8 cellular contexts compared by ENCODE assay signal in genomic region chr1:3618904-3619671, GRCh38. TPM values are rescaled to one million over a fixed set of nuclear protein-coding genes. Genes with fewer than 3 reads are reported as not detected.
DNase-seq lines count a peak whose midpoint lies in the region; ATAC-seq, FAIRE-seq and TF ChIP-seq lines count a peak whose summit lies in the region.

No MANE protein-coding gene starts in this region.

- no peak overlapping the region for H3K27ac ChIP-seq in heart right ventricle

- CTCF ChIA-PET in T-cell (lab: Charles Lee), result interaction anchor here (0.9 to 2.2 kb wide), 8 partner anchors 22 to 167 kb away, joined by 3 to 9 read pairs (median 6); no protein-coding TSS in a partner anchor

- no peak overlapping the region for H3K4me3 ChIP-seq in heart right ventricle

- peaks cover 0 to 5% (median 0%) of the 10 kb centered on the region in 9 donors for H3K36me3 ChIP-seq in heart right ventricle

- no peaks in the 10 kb centered on the region for H3K9me3 Mint-ChIP-seq in T-cell
- no peaks in the 10 kb centered on the region for H3K9me3 Mint-ChIP-seq in activated naive CD8-positive, alpha-beta T cell treated with anti-CD3 and anti-CD28 coated beads, Interleukin-2, amount 50 U/mL, for 24 hours

- FAIRE-seq in GM12891 (lab: Jason Lieb, UNC), result peak; percentile 73

- peaks cover 8 to 33% (median 24%) of the 10 kb centered on the region in 9 donors for H3K4me1 ChIP-seq in heart right ventricle

- 21% methylated on average over 21 of the region's 21 CpGs for WGBS in heart right ventricle, 2 donors

- ATAC-seq in T-cell (replicated peaks in 1 of 4), result peak; percentile 85 to 90 (median 88)
- peak; percentile 69 for ATAC-seq in activated naive CD8-positive, alpha-beta T cell treated with anti-CD3 and anti-CD28 coated beads, Interleukin-2, amount 50 U/mL, for 24 hours
- ATAC-seq in heart right ventricle, result peak; percentile 48 to 83 (median 73)
- no peak for ATAC-seq in GM18505 (IDR thresholded peaks at IDR 0.05; ENCODE audit: unreplicated experiment)
- no peak for ATAC-seq in HG02852 (IDR thresholded peaks at IDR 0.05; ENCODE audit: unreplicated experiment)

- H3K36me3 Mint-ChIP-seq in T-cell, result no peaks in the 10 kb centered on the region
- H3K36me3 Mint-ChIP-seq in activated naive CD8-positive, alpha-beta T cell treated with anti-CD3 and anti-CD28 coated beads, Interleukin-2, amount 50 U/mL, for 24 hours (ENCODE audit: low read depth), result no peaks in the 10 kb centered on the region

- no peak for TF ChIP-seq POLR2A in GM12891 (IDR thresholded peaks at IDR 0.05; ENCODE audit: low read depth, low read length)
- TF ChIP-seq POLR2A in GM18505 (IDR thresholded peaks at IDR 0.05; ENCODE audit: borderline replicate concordance, extremely low read depth, insufficient read depth, insufficient read length), result no peak

- TF ChIP-seq CTCF in heart right ventricle (IDR thresholded peaks at IDR 0.05), result peak; percentile 84 to 92 (median 89)

- intact Hi-C loops in heart right ventricle (cut with DNase I), result loop anchor here in 9 of 10 donors (1.0 to 5.0 kb wide), 8 partner anchors 52 to 166 kb away; no protein-coding TSS in a partner anchor

- no peak overlapping the region for H3K27ac Mint-ChIP-seq in T-cell
- peak overlapping the region; percentile 75 for H3K27ac Mint-ChIP-seq in activated naive CD8-positive, alpha-beta T cell treated with anti-CD3 and anti-CD28 coated beads, Interleukin-2, amount 50 U/mL, for 24 hours

- peaks cover 0 to 2% of the 10 kb centered on the region in 2 donors for H3K27me3 Mint-ChIP-seq in T-cell
- H3K27me3 Mint-ChIP-seq in activated naive CD8-positive, alpha-beta T cell treated with anti-CD3 and anti-CD28 coated beads, Interleukin-2, amount 50 U/mL, for 24 hours, result no peaks in the 10 kb centered on the region

- H3K4me1 Mint-ChIP-seq in T-cell, result peaks cover 37 to 41% (median 38%) of the 10 kb centered on the region in 3 donors
- peaks cover 21% of the 10 kb centered on the region for H3K4me1 Mint-ChIP-seq in activated naive CD8-positive, alpha-beta T cell treated with anti-CD3 and anti-CD28 coated beads, Interleukin-2, amount 50 U/mL, for 24 hours

- DNase-seq in GM12891 (ENCODE audit: insufficient read length, low spot score), result peak; percentile 74
- peak; percentile 82 for DNase-seq in MV-4-11 (lab: John Stamatoyannopoulos, UW)
- peak; percentile 50 to 78 (median 68) for DNase-seq in T-cell
- peak; percentile 76 for DNase-seq in activated naive CD8-positive, alpha-beta T cell treated with anti-CD3 and anti-CD28 coated beads, Interleukin-2, amount 50 U/mL, for 24 hours
- DNase-seq in heart right ventricle, result peak; percentile 39 to 76
- DNase-seq in retina, result peak; percentile 87

- POLR2A ChIA-PET in T-cell (lab: Charles Lee), result interaction anchor here in 1 of 2 donors (0.6 kb wide), 1 partner anchor 60 kb away, joined by 4 read pairs; no protein-coding TSS in a partner anchor

- H3K4me3 Mint-ChIP-seq in T-cell, result peak overlapping the region in 1 of 3 donors; percentile 31
- H3K4me3 Mint-ChIP-seq in activated naive CD8-positive, alpha-beta T cell treated with anti-CD3 and anti-CD28 coated beads, Interleukin-2, amount 50 U/mL, for 24 hours, result peak overlapping the region; percentile 75

- no peaks in the 10 kb centered on the region for H3K9me3 ChIP-seq in heart right ventricle

- peaks cover 0 to 8% (median 0%) of the 10 kb centered on the region in 7 donors for H3K27me3 ChIP-seq in heart right ventricle

TF ChIP-seq in GM12891, 5 proteins besides CTCF, POLR2A, EP300 and RAD21:
- TF ChIP-seq SPI1 (IDR thresholded peaks at IDR 0.05; ENCODE audit: low read depth, low read length) (no peak), POLR2AphosphoS5 (IDR thresholded peaks at IDR 0.05; ENCODE audit: low read depth, low read length) (no peak), TAF1 (IDR thresholded peaks at IDR 0.05; ENCODE audit: low read depth, low read length) (no peak), PAX5 (IDR thresholded peaks at IDR 0.05; ENCODE audit: insufficient read depth, low read length, severe bottlenecking) (no peak), POU2F2 (IDR thresholded peaks at IDR 0.05; ENCODE audit: low read depth, low read length) (no peak)
TF ChIP-seq in GM12891: peak in this region for 0.

RNA-seq across cellular contexts. Expression of gene TPRG1L, which starts 5.7 kb away (rescaled TPM):
- polyA plus RNA-seq in GM12891 (2012; ENCODE audit: low read depth, missing spikeins), result 10.6 TPM
- total RNA-seq in T-cell, result 10 to 100 TPM; 36.7 to 48.5 (median 45.4) TPM
- total RNA-seq in heart right ventricle, result 10 to 100 TPM; 42.6 to 60.7 (median 51.3) TPM
- 10 to 100 TPM; 15.1 to 34.8 TPM for polyA plus RNA-seq in heart right ventricle

RNA-seq across cellular contexts. Expression of gene MEGF6, which starts 7.8 kb away (rescaled TPM):
- polyA plus RNA-seq in GM12891 (2012; ENCODE audit: low read depth, missing spikeins), result 0.40 TPM
- 100 to 1,000 TPM in 3 of 5 donors, 10 to 100 TPM in 2; 63.3 to 213 (median 193) TPM for total RNA-seq in T-cell
- 10 to 100 TPM in 1 of 10 donors, 1 to 10 TPM in 9; 1.8 to 14.1 (median 7.1) TPM for total RNA-seq in heart right ventricle
- polyA plus RNA-seq in heart right ventricle, result 1 to 10 TPM; 2.9 to 7.6 TPM

RNA-seq across cellular contexts. Expression of gene WRAP73, which starts 30.8 kb away (rescaled TPM):
- 23.5 TPM for polyA plus RNA-seq in GM12891 (2012; ENCODE audit: low read depth, missing spikeins)
- total RNA-seq in T-cell (10 to 100 TPM; 33.7 to 44.9 (median 39.8) TPM), heart right ventricle (10 to 100 TPM in 5 of 10 donors, 1 to 10 TPM in 5; 7.5 to 12.9 (median 10.1) TPM)
- polyA plus RNA-seq in heart right ventricle, result 10 to 100 TPM; 12.3 to 16.5 TPM

RNA-seq across cellular contexts. Expression of gene TP73, which starts 33.2 kb away (rescaled TPM):
- 8.8 TPM for polyA plus RNA-seq in GM12891 (2012; ENCODE audit: low read depth, missing spikeins)
- total RNA-seq in T-cell, result under 1 TPM in 4 of 5 donors, not detected in 1; 0.12 to 0.21 (median 0.18) TPM
- total RNA-seq in heart right ventricle, result under 1 TPM in 4 of 10 donors, not detected in 6; 0.15 to 0.58 (median 0.22) TPM
- polyA plus RNA-seq in heart right ventricle, result under 1 TPM in 1 of 2 donors, not detected in 1; 0.03 TPM

Comparison
In these comparisons a context has a peak if more than half of its experiments do, and no peak if none do; other contexts are left out.
1. ATAC-seq: peak in T-cell (4 of 4), activated naive CD8-positive, alpha-beta T cell treated with anti-CD3 and anti-CD28 coated beads, Interleukin-2, amount 50 U/mL, for 24 hours (single experiment) and heart right ventricle (8 of 8); none in GM18505 (single experiment) and HG02852 (single experiment).
2. RNA of gene MEGF6, which starts 7.8 kb away (total RNA-seq): 63.3 to 213 TPM in T-cell; 1.8 to 14.1 TPM in heart right ventricle; every median in the first group is over 4 times any median in the second.
3. Peak in every context shown above with its lines, with median percentiles within 50 percentile points of each other: DNase-seq.